In the genomic region with DNA sequence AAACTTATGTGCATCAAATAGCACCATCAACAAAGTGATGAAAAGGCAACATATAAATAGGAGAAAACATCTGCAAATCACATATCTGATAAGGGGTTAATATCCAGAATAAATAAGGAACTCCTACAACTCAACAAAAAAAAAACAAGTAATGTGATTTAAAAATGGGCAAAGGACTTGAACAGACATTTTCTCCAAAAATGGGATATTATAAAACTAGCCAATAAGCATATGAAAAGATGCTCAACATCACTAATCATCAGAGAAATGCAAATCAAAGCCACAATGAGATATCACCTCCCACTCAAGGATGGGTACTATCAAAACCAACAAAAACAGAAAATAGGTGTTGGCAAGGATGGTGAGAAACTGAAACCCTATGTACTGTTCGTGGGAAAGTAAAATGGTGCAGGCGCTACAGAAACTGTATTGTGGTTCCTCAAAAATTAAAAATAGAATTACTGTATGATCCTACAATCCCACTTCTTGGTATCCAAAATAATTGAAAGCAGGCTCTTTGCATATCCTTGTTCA, we compare ENCODE assay signal across 12 cellular contexts. TPM values are rescaled to one million over a fixed set of nuclear protein-coding genes. Genes with fewer than 3 reads are reported as not detected.
DNase-seq lines count a peak whose midpoint lies in the region; ATAC-seq and TF ChIP-seq lines count a peak whose summit lies in the region.
"Had no signal": no experiment of that assay in that cellular context is flagged by ENCODE, and none has a peak within 500 bp of the region (broad histone marks: within the 10 kb centered on the region; RNA-seq: fewer than 3 reads in every experiment).

No MANE protein-coding gene starts in this region.

- ATAC-seq in GM18511 (IDR thresholded peaks at IDR 0.05; ENCODE audit: unreplicated experiment) = no peak

- H3K4me1 ChIP-seq in BLaER1 (peaks cover 47% of the 10 kb centered on the region), endodermal cell (ENCODE audit: control insufficient read depth, insufficient read depth, low read length) (no peaks in the 10 kb centered on the region)

- H3K36me3 Mint-ChIP-seq in endodermal cell (ENCODE audit: low read depth) = peaks cover 39% of the 10 kb centered on the region

- H3K9me3 Mint-ChIP-seq in endodermal cell = no peaks in the 10 kb centered on the region

- TF ChIP-seq CTCF in GM06990 (IDR thresholded peaks at IDR 0.05; ENCODE audit: insufficient read depth, low read length, poor library complexity, severe bottlenecking) (no peak), endodermal cell (conservative IDR thresholded peaks at IDR 0.05) (no peak)

- H3K36me3 ChIP-seq in BLaER1 (peaks cover 45% of the 10 kb centered on the region), GM06990 (ENCODE audit: control insufficient read depth, insufficient read depth, low read length) (no peaks in the 10 kb centered on the region), SK-N-MC (ENCODE audit: insufficient read depth, low read length) (peaks cover 59% of the 10 kb centered on the region), endodermal cell (ENCODE audit: control insufficient read depth, insufficient read depth, low read length) (peaks cover 41% of the 10 kb centered on the region)

- peaks cover 87% of the 10 kb centered on the region for H4K20me1 ChIP-seq in BLaER1

- H3K9me3 ChIP-seq in BLaER1 (no peaks in the 10 kb centered on the region), SK-N-MC (ENCODE audit: low read depth, low read length) (no peaks in the 10 kb centered on the region; the same call in 1 of the 2 replicates), endodermal cell (ENCODE audit: control insufficient read depth, low read length) (peaks cover 6% of the 10 kb centered on the region)
- H3K9me3 ChIP-seq: left ventricle myocardium inferior had no signal

- DNase-seq in GM06990 (ENCODE audit: extremely low read depth, insufficient read length) = peak; percentile 28
- DNase-seq in SK-N-MC (ENCODE audit: low read depth, low spot score) = no peak
- DNase-seq in endodermal cell = no peak
- DNase-seq in DMS153 treated with DMSO at 0.1 percent for 48 hours (lab: John Stamatoyannopoulos, UW; ENCODE audit: unreplicated experiment) = no peak
- DNase-seq in SW480 (ENCODE audit: low spot score) = no peak
- DNase-seq in stimulated activated CD4-positive, alpha-beta T cell treated with anti-CD3 and anti-CD28 coated beads, Interleukin-1b, Interleukin-23, amount 100 ng/mL, for 48 hours = no peak
- DNase-seq: glutamatergic neuron; HCEC 1CT; left ventricle myocardium inferior; stimulated activated naive CD4-positive, alpha-beta T cell treated with Interleukin-2 at 50 U/mL for 16 hours had no signal

- no peak overlapping the region for H3K27ac Mint-ChIP-seq in endodermal cell

- H3K9ac ChIP-seq in BLaER1 = no peak overlapping the region
- H3K9ac ChIP-seq in SK-N-MC (ENCODE audit: insufficient read length) = no peak overlapping the region
- H3K9ac ChIP-seq in endodermal cell (ENCODE audit: extremely low read depth, low read length, poor library complexity, severe bottlenecking) = no peak overlapping the region

- WGBS in endodermal cell (ENCODE audit: insufficient coverage in 1 of 2, insufficient read length in 1 of 2), 2 experiments = 84% methylated on average over 2 of the region's 2 CpGs; no CpG with 5 or more reads in 1 of the 2 experiments

- no peak overlapping the region for H3K4me3 Mint-ChIP-seq in endodermal cell

- H3K27ac ChIP-seq in BLaER1 = no peak overlapping the region
- no peak overlapping the region for H3K27ac ChIP-seq in SK-N-MC
- H3K27ac ChIP-seq in endodermal cell (ENCODE audit: low read depth, low read length) = no peak overlapping the region
- H3K27ac ChIP-seq: left ventricle myocardium inferior had no signal

- no peaks in the 10 kb centered on the region for H3K27me3 Mint-ChIP-seq in endodermal cell (ENCODE audit: insufficient read depth)

- peaks cover 24% of the 10 kb centered on the region for H3K4me1 Mint-ChIP-seq in endodermal cell

- peak overlapping the region; percentile 96 for H3K4me2 ChIP-seq in BLaER1

- H3K27me3 ChIP-seq in BLaER1 = no peaks in the 10 kb centered on the region
- no peaks in the 10 kb centered on the region for H3K27me3 ChIP-seq in GM06990 (replicated peaks; ENCODE audit: control insufficient read depth, insufficient read depth, low read length)
- H3K27me3 ChIP-seq in endodermal cell (ENCODE audit: control insufficient read depth, insufficient read depth, low read length, poor library complexity, severe bottlenecking) = no peaks in the 10 kb centered on the region

- no peak overlapping the region for H3K4me3 ChIP-seq in BLaER1
- no peak overlapping the region for H3K4me3 ChIP-seq in GM06990 (replicated peaks; ENCODE audit: low read depth, low read length)
- peak overlapping the region; percentile 19; the same call in 1 of the 2 replicates for H3K4me3 ChIP-seq in SK-N-MC
- H3K4me3 ChIP-seq in endodermal cell (ENCODE audit: low read length) = peak overlapping the region; percentile 39

RNA-seq across cellular contexts. Expression of gene DNAJB14, which starts 2.4 kb away (rescaled TPM):
- total RNA-seq in endodermal cell = 10 to 100 TPM; 50.3 to 62.5 TPM
- polyA plus RNA-seq in endodermal cell (2013, experiment 1 of 2) = 20.1 TPM
- 20.8 TPM for polyA plus RNA-seq in endodermal cell (2013, experiment 2 of 2)

RNA-seq across cellular contexts. Expression of gene H2AZ1, which starts 6.1 kb away (rescaled TPM):
- total RNA-seq in endodermal cell = 100 to 1,000 TPM; 580 to 651 TPM
- 907 TPM for polyA plus RNA-seq in endodermal cell (2013, experiment 1 of 2)
- 832 TPM for polyA plus RNA-seq in endodermal cell (2013, experiment 2 of 2)

RNA-seq across cellular contexts. Expression of gene LAMTOR3, which starts 49.7 kb away (rescaled TPM):
- 10 to 100 TPM; 31.6 to 33.0 TPM for total RNA-seq in endodermal cell
- 67.0 TPM for polyA plus RNA-seq in endodermal cell (2013, experiment 1 of 2)
- polyA plus RNA-seq in endodermal cell (2013, experiment 2 of 2) = 64.1 TPM

Comparison
In these comparisons a context has a peak if more than half of its experiments do, and no peak if none do; other contexts are left out.
1. H3K4me3 ChIP-seq: peak in SK-N-MC (single experiment) and endodermal cell (single experiment); none in BLaER1 (single experiment) and GM06990 (single experiment).